Comparison of ENCODE assay signal across 25 cellular contexts in genomic region chr11:122310701-122311100, GRCh38.
"Had no signal": no experiment of that assay in that cellular context is flagged by ENCODE, and none has a peak within 500 bp of the region (broad histone marks: within the 10 kb centered on the region; RNA-seq: fewer than 3 reads in every experiment).

No MANE protein-coding gene starts in this region.

- H3K9me3 ChIP-seq: breast epithelium, right lobe of liver, tibial artery, upper lobe of right lung had no signal

- H3K9ac ChIP-seq: neural progenitor cell had no signal

- H3K27ac ChIP-seq: breast epithelium, neural progenitor cell, right lobe of liver, upper lobe of right lung, VCaP had no signal

- H3K36me3 ChIP-seq: breast epithelium, neural progenitor cell, right lobe of liver, tibial artery, upper lobe of right lung had no signal

- H3K27me3 ChIP-seq: breast epithelium, right lobe of liver, tibial artery, upper lobe of right lung had no signal

- DNase-seq: activated CD4-positive, alpha-beta T cell treated with anti-CD3 and anti-CD28 coated beads for 4 hours; activated CD4-positive, alpha-beta T cell treated with anti-CD3 and anti-CD28 coated beads, Interleukin-2, amount 50 U/mL, for 4 hours; activated CD8-positive, alpha-beta memory T cell treated with anti-CD3 and anti-CD28 coated beads for 24 hours; activated effector memory CD4-positive, alpha-beta T cell treated with anti-CD3 and anti-CD28 coated beads, Interleukin-2, amount 50 U/mL, for 16 hours; activated naive CD4-positive, alpha-beta T cell treated with anti-CD3 and anti-CD28 coated beads for 36 hours; activated naive CD8-positive, alpha-beta T cell treated with anti-CD3 and anti-CD28 coated beads for 36 hours; activated T-cell treated with anti-CD3 and anti-CD28 coated beads, Interleukin-2, amount 50 U/mL, for 1 hour; dermis blood vessel endothelial cell; effector CD8-positive, alpha-beta T cell; glutamatergic neuron; islet precursor cell; left cardiac atrium; mammary epithelial cell; naive thymus-derived CD8-positive, alpha-beta T cell; right lobe of liver; stimulated activated CD4-positive, alpha-beta T cell treated with anti-CD3 and anti-CD28 coated beads, Interleukin-12 subunit alpha, Interleukin-12 subunit beta, amount 100 ng/mL, for 4 hours; stimulated activated CD4-positive, alpha-beta T cell treated with anti-CD3 and anti-CD28 coated beads, Interleukin-4, amount 100 ng/mL, for 1 hour; stimulated activated naive CD8-positive, alpha-beta T cell treated with anti-CD3 and anti-CD28 coated beads, Interleukin-15, Interleukin-2, amounts not matched to agents 100 U/mL and 50 U/mL, for 24 hours; SW 1271; T-helper 9 cell; tibial artery; upper lobe of right lung had no signal

- H3K4me2 ChIP-seq: neural progenitor cell had no signal

- ATAC-seq: left cardiac atrium; naive thymus-derived CD8-positive, alpha-beta T cell; right lobe of liver; stimulated activated naive CD8-positive, alpha-beta T cell treated with anti-CD3 and anti-CD28 coated beads, Interleukin-15, Interleukin-2, amounts not matched to agents 100 U/mL and 50 U/mL, for 24 hours; upper lobe of right lung had no signal

- H3K4me3 ChIP-seq: breast epithelium, neural progenitor cell, right lobe of liver, tibial artery, upper lobe of right lung had no signal

- H2AFZ ChIP-seq: neural progenitor cell had no signal

- H3K4me1 ChIP-seq: breast epithelium, neural progenitor cell, right lobe of liver had no signal
